ENCODE assay signal across 8 cellular contexts in genomic region chr10:51892965-51893658, GRCh38.
DNase-seq lines count a peak whose midpoint lies in the region; ATAC-seq and TF ChIP-seq lines count a peak whose summit lies in the region.

No MANE protein-coding gene starts in this region.

- CTCF ChIA-PET in CD8-positive, alpha-beta T cell (lab: Charles Lee): no interaction called here

- TF ChIP-seq CTCF in HFFc6 (IDR thresholded peaks at IDR 0.05): peak; percentile 50
- TF ChIP-seq CTCF in CD8-positive, alpha-beta T cell (IDR thresholded peaks at IDR 0.05): no peak

- no peaks in the 10 kb centered on the region for H3K36me3 Mint-ChIP-seq in HFFc6 (ENCODE audit: low read depth)
- no peaks in the 10 kb centered on the region for H3K36me3 Mint-ChIP-seq in CD8-positive, alpha-beta T cell

- H3K9me3 ChIP-seq in CD8-positive, alpha-beta T cell (ENCODE audit: low read length): no peaks in the 10 kb centered on the region

- no peaks in the 10 kb centered on the region for H3K27me3 ChIP-seq in CD8-positive, alpha-beta T cell (ENCODE audit: insufficient read depth, low read length)

- no peaks in the 10 kb centered on the region; the same call in 1 of the 2 replicates for H3K27me3 Mint-ChIP-seq in HFFc6 (ENCODE audit: insufficient read depth)
- no peaks in the 10 kb centered on the region for H3K27me3 Mint-ChIP-seq in CD8-positive, alpha-beta T cell (ENCODE audit: low read depth)

- H3K27ac ChIP-seq in CD8-positive, alpha-beta T cell (ENCODE audit: low read depth, low read length): no peak overlapping the region

- no peaks in the 10 kb centered on the region for H3K9me3 Mint-ChIP-seq in HFFc6
- H3K9me3 Mint-ChIP-seq in CD8-positive, alpha-beta T cell: no peaks in the 10 kb centered on the region

- H3K4me1 Mint-ChIP-seq in HFFc6 (ENCODE audit: low read depth): peaks cover 12% of the 10 kb centered on the region; the same call in 1 of the 2 replicates
- no peaks in the 10 kb centered on the region for H3K4me1 Mint-ChIP-seq in CD8-positive, alpha-beta T cell (ENCODE audit: low read depth)

- no peak for TF ChIP-seq POLR2A in erythroblast (IDR thresholded peaks at IDR 0.05; ENCODE audit: low read length)

- no peaks in the 10 kb centered on the region for H3K36me3 ChIP-seq in CD8-positive, alpha-beta T cell (ENCODE audit: insufficient read depth, low read length)

- no peaks in the 10 kb centered on the region for H3K4me1 ChIP-seq in CD8-positive, alpha-beta T cell (ENCODE audit: insufficient read depth, low read length)

- no peak for ATAC-seq in CD8-positive, alpha-beta T cell

- POLR2A ChIA-PET in CD8-positive, alpha-beta T cell (lab: Charles Lee): no interaction called here

- intact Hi-C loops in CD8-positive, alpha-beta T cell (cut with DNase I, micrococcal nuclease): no loop called here

- no peak overlapping the region for H3K4me3 ChIP-seq in CD8-positive, alpha-beta T cell (ENCODE audit: low read depth, low read length)

- no peak overlapping the region for H3K27ac Mint-ChIP-seq in HFFc6
- H3K27ac Mint-ChIP-seq in CD8-positive, alpha-beta T cell: no peak overlapping the region

- H3K4me3 Mint-ChIP-seq in HFFc6: no peak overlapping the region
- H3K4me3 Mint-ChIP-seq in CD8-positive, alpha-beta T cell: no peak overlapping the region

- DNase-seq in NCI-H1092 treated with DMSO at 0.1 percent for 48 hours (lab: John Stamatoyannopoulos, UW) (peak; percentile 49), NCI-H1092 (lab: John Stamatoyannopoulos, UW) (no peak), HFFc6 (no peak), NCI-H2227 treated with DMSO at 0.1 percent for 48 hours (lab: John Stamatoyannopoulos, UW) (peak; percentile 16), erythroblast (lab: John Stamatoyannopoulos, UW) (peak; percentile 3 to 9), activated gamma-delta T cell (lab: John Stamatoyannopoulos, UW) (no peak), mesenteric fat pad (ENCODE audit: low spot score) (no peak)
- no peak for DNase-seq in CD8-positive, alpha-beta T cell

Comparison
In these comparisons a context has a peak if more than half of its experiments do, and no peak if none do; other contexts are left out.
1. DNase-seq: peak in NCI-H1092 treated with DMSO at 0.1 percent for 48 hours (single experiment), NCI-H2227 treated with DMSO at 0.1 percent for 48 hours (single experiment) and erythroblast (2 of 2); none in NCI-H1092 (single experiment), HFFc6 (single experiment), CD8-positive, alpha-beta T cell (0 of 7), activated gamma-delta T cell (single experiment) and mesenteric fat pad (single experiment).